In the genomic region with DNA sequence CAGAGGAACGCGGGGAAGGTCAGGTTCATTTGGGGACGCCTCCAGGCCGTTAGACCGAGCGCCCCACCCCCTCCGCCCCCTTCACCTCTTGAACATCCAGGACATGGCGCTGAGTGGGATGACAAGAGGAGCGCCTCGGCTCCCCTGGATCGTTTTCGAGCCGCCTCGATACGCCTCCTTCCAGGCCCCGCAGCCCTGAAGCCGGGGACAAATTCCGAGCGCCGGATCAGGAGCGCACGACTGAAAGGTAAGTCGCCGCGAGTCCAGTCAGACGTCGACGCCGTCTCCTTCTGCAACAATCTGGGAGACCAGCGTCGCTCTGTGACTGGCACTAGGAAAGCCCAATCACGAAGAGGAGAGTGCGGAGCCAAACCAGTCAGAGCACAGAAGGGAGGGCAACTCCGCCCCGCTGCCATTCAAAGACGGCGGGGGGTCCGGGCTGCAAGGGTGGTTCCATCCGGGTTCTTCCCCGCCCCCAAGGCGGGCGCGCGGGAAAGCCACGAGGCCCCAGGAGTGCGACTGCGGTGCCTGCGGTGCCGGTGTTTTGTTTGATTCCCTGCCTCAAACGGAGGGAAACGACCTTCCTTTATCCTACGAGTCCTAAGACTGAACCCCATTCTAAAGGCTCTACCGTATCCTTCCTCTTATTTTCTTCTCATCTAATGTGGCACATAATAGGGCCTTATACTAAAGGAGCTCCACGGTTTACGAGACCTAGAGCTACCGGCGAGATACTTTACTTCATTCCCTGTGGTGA, we compare ENCODE assay signal across 8 cellular contexts. TPM values are rescaled to one million over a fixed set of nuclear protein-coding genes. Genes with fewer than 3 reads are reported as not detected.
DNase-seq lines count a peak whose midpoint lies in the region; ATAC-seq and TF ChIP-seq lines count a peak whose summit lies in the region.

A gene with protein sequence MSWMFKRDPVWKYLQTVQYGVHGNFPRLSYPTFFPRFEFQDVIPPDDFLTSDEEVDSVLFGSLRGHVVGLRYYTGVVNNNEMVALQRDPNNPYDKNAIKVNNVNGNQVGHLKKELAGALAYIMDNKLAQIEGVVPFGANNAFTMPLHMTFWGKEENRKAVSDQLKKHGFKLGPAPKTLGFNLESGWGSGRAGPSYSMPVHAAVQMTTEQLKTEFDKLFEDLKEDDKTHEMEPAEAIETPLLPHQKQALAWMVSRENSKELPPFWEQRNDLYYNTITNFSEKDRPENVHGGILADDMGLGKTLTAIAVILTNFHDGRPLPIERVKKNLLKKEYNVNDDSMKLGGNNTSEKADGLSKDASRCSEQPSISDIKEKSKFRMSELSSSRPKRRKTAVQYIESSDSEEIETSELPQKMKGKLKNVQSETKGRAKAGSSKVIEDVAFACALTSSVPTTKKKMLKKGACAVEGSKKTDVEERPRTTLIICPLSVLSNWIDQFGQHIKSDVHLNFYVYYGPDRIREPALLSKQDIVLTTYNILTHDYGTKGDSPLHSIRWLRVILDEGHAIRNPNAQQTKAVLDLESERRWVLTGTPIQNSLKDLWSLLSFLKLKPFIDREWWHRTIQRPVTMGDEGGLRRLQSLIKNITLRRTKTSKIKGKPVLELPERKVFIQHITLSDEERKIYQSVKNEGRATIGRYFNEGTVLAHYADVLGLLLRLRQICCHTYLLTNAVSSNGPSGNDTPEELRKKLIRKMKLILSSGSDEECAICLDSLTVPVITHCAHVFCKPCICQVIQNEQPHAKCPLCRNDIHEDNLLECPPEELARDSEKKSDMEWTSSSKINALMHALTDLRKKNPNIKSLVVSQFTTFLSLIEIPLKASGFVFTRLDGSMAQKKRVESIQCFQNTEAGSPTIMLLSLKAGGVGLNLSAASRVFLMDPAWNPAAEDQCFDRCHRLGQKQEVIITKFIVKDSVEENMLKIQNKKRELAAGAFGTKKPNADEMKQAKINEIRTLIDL (minus strand): TSS at position 302 of the 757 bp plus-strand sequence. CDS start 197 bp downstream, at position 105.

- DNase-seq in Caki2 (ENCODE audit: low read depth): peak; percentile 98
- DNase-seq in activated T-cell treated with anti-CD3 and anti-CD28 coated beads for 24 hours (ENCODE audit: low read depth): peak; percentile 88
- peak; percentile 97 for DNase-seq in epithelial cell of esophagus (ENCODE audit: low read depth)
- DNase-seq in stimulated activated CD8-positive, alpha-beta memory T cell treated with anti-CD3 and anti-CD28 coated beads, Interleukin-4, amount 100 ng/mL, for 1 hour (ENCODE audit: low read depth in 2 of 2, low spot score in 1 of 2): peak; percentile 80 to 82

- H3K9me3 ChIP-seq in HUES64 (ENCODE audit: insufficient read depth, low read depth, low read length) (no peaks in the 10 kb centered on the region), OCI-LY3 (ENCODE audit: insufficient read depth, low read length) (no peaks in the 10 kb centered on the region), mononuclear cell (ENCODE audit: low read depth, low read length) (no peaks in the 10 kb centered on the region)

- WGBS in HUES64: 8% methylated on average over 57 of the region's 57 CpGs

- ATAC-seq in GM21423 (IDR thresholded peaks at IDR 0.05; ENCODE audit: unreplicated experiment): peak; percentile 99

- H2AFZ ChIP-seq in OCI-LY3 (ENCODE audit: low read depth, low read length): peak within 1 kb of the TSS; percentile 90

- in situ Hi-C loops in Caki2 (cut with HindIII; ENCODE audit: low pct_unique_long_range_greater_than_20kb, low sequenced_read_pairs): no loop called here

- H3K27me3 ChIP-seq in HUES64 (ENCODE audit: insufficient read depth, low read length) (peaks cover 12% of the 10 kb centered on the region), OCI-LY3 (ENCODE audit: low read depth, low read length) (no peaks in the 10 kb centered on the region), mononuclear cell (ENCODE audit: insufficient read depth, low read length) (no peaks in the 10 kb centered on the region)

- H3K4me3 ChIP-seq in HUES64 (ENCODE audit: low read length) (peak within 1 kb of the TSS; percentile 74), OCI-LY3 (ENCODE audit: low read length) (peak within 1 kb of the TSS; percentile 92), epithelial cell of esophagus (ENCODE audit: low read length) (peak within 1 kb of the TSS; percentile 89), mononuclear cell (ENCODE audit: low read length) (peak within 1 kb of the TSS; percentile 89)

- H3K36me3 ChIP-seq in HUES64 (ENCODE audit: insufficient read depth, low read length) (peaks cover 25% of the 10 kb centered on the region), OCI-LY3 (replicated peaks; ENCODE audit: low read depth, low read length) (no peaks in the 10 kb centered on the region)

- H3K27ac ChIP-seq in HUES64 (ENCODE audit: low read depth, low read length) (peak within 1 kb of the TSS; percentile 86; the same call in 1 of the 2 replicates), OCI-LY3 (ENCODE audit: low read length) (0 out of 2 replicates have a peak within 1 kb of the TSS, but pooled peaks have one; percentile 11)

- TF ChIP-seq CTCF in OCI-LY3 (IDR thresholded peaks at IDR 0.05; ENCODE audit: low read depth, low read length) (no peak), epithelial cell of esophagus (IDR thresholded peaks at IDR 0.05; ENCODE audit: insufficient read depth, low read depth, low read length, missing control alignments) (no peak)

- peak within 1 kb of the TSS; percentile 92 for H3K4me2 ChIP-seq in OCI-LY3 (ENCODE audit: low read length)

- H3K4me1 ChIP-seq in HUES64 (ENCODE audit: insufficient read depth, low read length) (0 out of 2 replicates have a peak, but pooled peaks cover 4% of the 10 kb centered on the region), OCI-LY3 (ENCODE audit: low read length) (peaks cover 40% of the 10 kb centered on the region), mononuclear cell (ENCODE audit: insufficient read depth, low read length) (peaks cover 18% of the 10 kb centered on the region)

- H4K20me1 ChIP-seq in OCI-LY3 (ENCODE audit: insufficient read depth, low read length): no peaks in the 10 kb centered on the region

- H3K9ac ChIP-seq in HUES64 (ENCODE audit: low read depth, low read length): peak within 1 kb of the TSS; percentile 74
- H3K9ac ChIP-seq in OCI-LY3 (ENCODE audit: low read length): peak within 1 kb of the TSS; percentile 65

- H3K79me2 ChIP-seq in OCI-LY3 (ENCODE audit: low read length): peaks cover 6% of the 10 kb centered on the region; the same call in 1 of the 2 replicates

RNA-seq across cellular contexts. Expression of the gene that starts here (rescaled TPM):
- total RNA-seq in Caki2 (2014; rRNA removed; shearing (Covaris generic); ENCODE audit: low replicate concordance): 9.4 and 18.3 TPM in 2 replicates
- polyA plus RNA-seq in HUES64 (2013, experiment 1 of 2): 25.2 TPM
- 37.8 TPM for polyA plus RNA-seq in HUES64 (2013, experiment 2 of 2)
- total RNA-seq in mononuclear cell: 3.5 TPM

Comparison
In these comparisons a context has a peak if more than half of its experiments do, and no peak if none do; other contexts are left out.
1. Peak in every context shown above with its lines: DNase-seq, ATAC-seq, H3K4me3 ChIP-seq and H3K27ac ChIP-seq.